ENCODE assay signal across 8 cellular contexts in the genomic region with DNA sequence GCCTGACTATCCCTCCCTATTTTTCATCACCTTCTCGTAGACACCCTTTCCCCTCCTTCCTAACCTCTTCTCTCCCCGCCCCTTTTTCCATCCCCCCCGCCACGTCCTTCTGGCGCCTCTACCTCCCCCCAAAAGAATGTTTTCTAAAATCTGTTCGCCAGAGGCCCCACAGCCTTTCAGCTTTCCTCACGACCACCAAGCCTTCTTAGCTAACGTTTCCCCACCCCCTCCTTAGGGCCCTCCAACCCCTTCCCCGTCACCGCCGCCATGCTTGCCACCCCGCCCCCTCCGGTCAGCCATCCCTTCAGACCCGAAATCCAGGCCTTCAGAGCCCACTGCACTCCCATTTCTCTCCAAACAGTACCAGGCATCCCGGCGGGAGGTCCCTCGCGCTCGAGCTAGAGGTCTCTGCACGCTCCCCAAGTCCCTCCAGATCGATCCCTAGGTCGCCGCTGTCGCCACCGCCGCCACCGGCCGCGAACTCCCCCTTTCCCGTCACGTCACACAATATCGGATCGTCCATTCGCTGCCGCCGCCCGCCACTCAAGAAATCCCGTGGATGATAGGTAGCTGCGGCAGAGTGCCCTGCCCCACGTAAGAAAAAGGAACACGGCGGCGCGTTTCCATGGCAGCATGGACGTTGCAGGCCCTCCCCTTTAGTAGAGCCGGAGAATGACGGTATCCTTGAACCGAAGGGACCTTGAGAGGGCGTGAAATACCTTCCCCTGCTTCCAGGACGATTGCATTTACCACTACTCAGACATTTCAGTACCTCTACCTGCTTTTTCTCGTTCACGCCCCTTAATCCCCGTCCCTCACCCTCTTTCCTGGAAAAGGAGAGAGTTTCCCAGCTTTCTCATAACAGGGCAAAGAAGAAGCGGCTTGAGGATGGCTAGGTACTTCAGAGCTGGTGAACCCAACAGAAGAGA. TPM values are rescaled to one million over a fixed set of nuclear protein-coding genes. Genes with fewer than 3 reads are reported as not detected.
DNase-seq lines count a peak whose midpoint lies in the region; TF ChIP-seq lines count a peak whose summit lies in the region.

A gene with protein sequence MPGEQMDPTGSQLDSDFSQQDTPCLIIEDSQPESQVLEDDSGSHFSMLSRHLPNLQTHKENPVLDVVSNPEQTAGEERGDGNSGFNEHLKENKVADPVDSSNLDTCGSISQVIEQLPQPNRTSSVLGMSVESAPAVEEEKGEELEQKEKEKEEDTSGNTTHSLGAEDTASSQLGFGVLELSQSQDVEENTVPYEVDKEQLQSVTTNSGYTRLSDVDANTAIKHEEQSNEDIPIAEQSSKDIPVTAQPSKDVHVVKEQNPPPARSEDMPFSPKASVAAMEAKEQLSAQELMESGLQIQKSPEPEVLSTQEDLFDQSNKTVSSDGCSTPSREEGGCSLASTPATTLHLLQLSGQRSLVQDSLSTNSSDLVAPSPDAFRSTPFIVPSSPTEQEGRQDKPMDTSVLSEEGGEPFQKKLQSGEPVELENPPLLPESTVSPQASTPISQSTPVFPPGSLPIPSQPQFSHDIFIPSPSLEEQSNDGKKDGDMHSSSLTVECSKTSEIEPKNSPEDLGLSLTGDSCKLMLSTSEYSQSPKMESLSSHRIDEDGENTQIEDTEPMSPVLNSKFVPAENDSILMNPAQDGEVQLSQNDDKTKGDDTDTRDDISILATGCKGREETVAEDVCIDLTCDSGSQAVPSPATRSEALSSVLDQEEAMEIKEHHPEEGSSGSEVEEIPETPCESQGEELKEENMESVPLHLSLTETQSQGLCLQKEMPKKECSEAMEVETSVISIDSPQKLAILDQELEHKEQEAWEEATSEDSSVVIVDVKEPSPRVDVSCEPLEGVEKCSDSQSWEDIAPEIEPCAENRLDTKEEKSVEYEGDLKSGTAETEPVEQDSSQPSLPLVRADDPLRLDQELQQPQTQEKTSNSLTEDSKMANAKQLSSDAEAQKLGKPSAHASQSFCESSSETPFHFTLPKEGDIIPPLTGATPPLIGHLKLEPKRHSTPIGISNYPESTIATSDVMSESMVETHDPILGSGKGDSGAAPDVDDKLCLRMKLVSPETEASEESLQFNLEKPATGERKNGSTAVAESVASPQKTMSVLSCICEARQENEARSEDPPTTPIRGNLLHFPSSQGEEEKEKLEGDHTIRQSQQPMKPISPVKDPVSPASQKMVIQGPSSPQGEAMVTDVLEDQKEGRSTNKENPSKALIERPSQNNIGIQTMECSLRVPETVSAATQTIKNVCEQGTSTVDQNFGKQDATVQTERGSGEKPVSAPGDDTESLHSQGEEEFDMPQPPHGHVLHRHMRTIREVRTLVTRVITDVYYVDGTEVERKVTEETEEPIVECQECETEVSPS (N-terminal part only) (minus strand): TSS at position 484 of the 929 bp plus-strand sequence. CDS start 113 bp downstream, at position 371.

- no peak for TF ChIP-seq EP300 in stomach (IDR thresholded peaks at IDR 0.05)

- peaks cover 6 to 30% (median 24%) of the 10 kb centered on the region in 4 donors for H3K36me3 ChIP-seq in stomach

- no peak for TF ChIP-seq CTCF in foreskin fibroblast (IDR thresholded peaks at IDR 0.05; ENCODE audit: low read depth, low read length)
- TF ChIP-seq CTCF in neural crest cell (conservative IDR thresholded peaks at IDR 0.05): no peak
- no peak for TF ChIP-seq CTCF in stomach (IDR thresholded peaks at IDR 0.05)

- intact Hi-C loops in stomach (cut with DNase I; ENCODE audit: low total_unique reads): no loop called here

- peak within 1 kb of the TSS; percentile 85 to 94 (median 86) for H3K27ac ChIP-seq in stomach

- H3K27me3 ChIP-seq in stomach: no peaks in the 10 kb centered on the region

- no peaks in the 10 kb centered on the region for H3K9me3 Mint-ChIP-seq in neural crest cell

- CTCF ChIA-PET in HEK293T (lab: Yijun Ruan, JAX): interaction anchor here (1.8 kb wide), 2 partner anchors 18 to 21 kb away, joined by 6 to 7 read pairs; no protein-coding TSS in a partner anchor

- WGBS in stomach, 5 donors: 0 to 2% (median 1%) methylated on average over 29 to 54 of the region's 54 CpGs

- POLR2A ChIA-PET in HEK293T (lab: Yijun Ruan, JAX): interaction anchor here (1.0 to 3.1 kb wide), 5 partner anchors 13 to 38 kb away, joined by 3 to 33 read pairs (median 4); partner anchors contain the start of gene MAP1A

- peak; percentile 89 for DNase-seq in GDM1 (lab: John Stamatoyannopoulos, UW)
- peak; percentile 85 for DNase-seq in HEK293T (ENCODE audit: extremely low spot score)
- peak; percentile 94 for DNase-seq in MV-4-11 (lab: John Stamatoyannopoulos, UW)
- peak; percentile 95 for DNase-seq in SK-MEL-5 (ENCODE audit: low read depth, low spot score)
- DNase-seq in activated naive CD4-positive, alpha-beta T cell (lab: John Stamatoyannopoulos, UW): peak; percentile 83 to 92 (median 88)
- DNase-seq in foreskin fibroblast: peak; percentile 93 to 98
- DNase-seq in neural crest cell (ENCODE audit: low read depth, low spot score): peak; percentile 92
- DNase-seq in stomach: peak; percentile 98

- H3K4me1 Mint-ChIP-seq in neural crest cell: peaks cover 35% of the 10 kb centered on the region

- peak within 1 kb of the TSS; percentile 99 for H3K4me3 Mint-ChIP-seq in neural crest cell

- no peaks in the 10 kb centered on the region for H3K27me3 Mint-ChIP-seq in neural crest cell (ENCODE audit: low read depth)

- no peaks in the 10 kb centered on the region for H3K9me3 ChIP-seq in stomach

- in situ Hi-C loops in SK-MEL-5 (cut with HindIII; ENCODE audit: low pct_unique_long_range_greater_than_20kb, low sequenced_read_pairs): no loop called here

- H3K36me3 Mint-ChIP-seq in neural crest cell (ENCODE audit: low read depth): peaks cover 13% of the 10 kb centered on the region

- H3K27ac Mint-ChIP-seq in neural crest cell (ENCODE audit: unreplicated experiment): peak within 1 kb of the TSS; percentile 99

- no peak for TF ChIP-seq POLR2A in stomach (IDR thresholded peaks at IDR 0.05)

- peaks cover 5 to 45% (median 27%) of the 10 kb centered on the region in 4 donors for H3K4me1 ChIP-seq in stomach

- H3K4me3 ChIP-seq in foreskin fibroblast (ENCODE audit: low read depth in 1 of 2, low read length in 2 of 2): peak within 1 kb of the TSS; percentile 85 to 89
- peak within 1 kb of the TSS; percentile 77 to 96 (median 90) for H3K4me3 ChIP-seq in stomach

TF ChIP-seq in HEK293T, 16 proteins besides CTCF, POLR2A, EP300 and RAD21:
- peak; percentile 99 for TF ChIP-seq PKNOX1 (IDR thresholded peaks at IDR 0.05)
- TF ChIP-seq SP1 (IDR thresholded peaks at IDR 0.05): no peak
- TF ChIP-seq HDGF (IDR thresholded peaks at IDR 0.05; ENCODE audit: borderline replicate concordance): no peak
- TF ChIP-seq L3MBTL2 (conservative IDR thresholded peaks at IDR 0.05): no peak

RNA-seq across cellular contexts. Expression of the gene that starts here (rescaled TPM):
- 25.9 and 30.7 TPM in 2 replicates for total RNA-seq in SK-MEL-5 (2014; rRNA removed; shearing (Covaris generic))
- 22.1 and 32.2 TPM in 2 replicates for polyA plus RNA-seq in SK-MEL-5 (2015; cell fraction: cytosol; rRNA removed)
- 109 and 166 TPM in 2 replicates for polyA plus RNA-seq in SK-MEL-5 (2015; cell fraction: nucleus; rRNA removed)
- total RNA-seq in neural crest cell: 99.5 and 103 TPM in 2 replicates
- 10 to 100 TPM; 11.1 to 85.7 (median 26.7) TPM for total RNA-seq in stomach
- 1 to 10 TPM; 3.3 to 9.0 (median 3.8) TPM for polyA plus RNA-seq in stomach

Comparison
In these comparisons a context has a peak if more than half of its experiments do, and no peak if none do; other contexts are left out.
1. Peak in every context shown above with its lines: DNase-seq, H3K4me3 ChIP-seq and H3K27ac ChIP-seq.